In genomic region chr3:40869013-40869412, GRCh38 we compare ENCODE assay signal across 19 cellular contexts.
"Had no signal": no experiment of that assay in that cellular context is flagged by ENCODE, and none has a peak within 500 bp of the region (broad histone marks: within the 10 kb centered on the region; RNA-seq: fewer than 3 reads in every experiment).

No MANE protein-coding gene starts in this region.

- H3K4me3 Mint-ChIP-seq: naive thymus-derived CD4-positive, alpha-beta T cell; type B pancreatic cell had no signal

- H3K27me3 Mint-ChIP-seq: type B pancreatic cell had no signal

- H3K27ac ChIP-seq: gastrocnemius medialis, left ventricle myocardium inferior, pancreas, stomach, thoracic aorta, uterus had no signal

- H3K36me3 ChIP-seq: gastrocnemius medialis, left ventricle myocardium inferior, pancreas, stomach, thoracic aorta, uterus had no signal

- ATAC-seq: esophagus mucosa; gastrocnemius medialis; naive thymus-derived CD4-positive, alpha-beta T cell; pancreas; right cardiac atrium had no signal

- H3K27me3 ChIP-seq: dorsolateral prefrontal cortex, gastrocnemius medialis, pancreas, stomach, uterus had no signal

- H3K27ac Mint-ChIP-seq: naive thymus-derived CD4-positive, alpha-beta T cell; type B pancreatic cell had no signal

- H3K4me1 Mint-ChIP-seq: naive thymus-derived CD4-positive, alpha-beta T cell had no signal

- DNase-seq: cortex of kidney; dorsolateral prefrontal cortex; effector CD8-positive, alpha-beta T cell; gastrocnemius medialis; left ventricle myocardium inferior; mesenchymal stem cell; naive thymus-derived CD4-positive, alpha-beta T cell; pancreas; right cardiac atrium; small intestine; stimulated activated CD4-positive, alpha-beta T cell treated with anti-CD3 and anti-CD28 coated beads, Interleukin-12 subunit alpha, Interleukin-12 subunit beta, amount 100 ng/mL, for 4 hours; stimulated activated naive CD4-positive, alpha-beta T cell; stomach; substantia nigra; uterus had no signal

- H3K4me1 ChIP-seq: gastrocnemius medialis, uterus had no signal

- H3K4me3 ChIP-seq: dorsolateral prefrontal cortex, gastrocnemius medialis, left ventricle myocardium inferior, lung, pancreas, stomach, thoracic aorta, uterus had no signal

- H3K9me3 ChIP-seq: gastrocnemius medialis, left ventricle myocardium inferior, pancreas, stomach, thoracic aorta, uterus had no signal

- H3K9me3 Mint-ChIP-seq: type B pancreatic cell had no signal

- H3K36me3 Mint-ChIP-seq: naive thymus-derived CD4-positive, alpha-beta T cell; type B pancreatic cell had no signal
